Comparison of ENCODE assay signal across 8 cellular contexts in genomic region chr2:218322756-218323525, GRCh38. TPM values are rescaled to one million over a fixed set of nuclear protein-coding genes. Genes with fewer than 3 reads are reported as not detected.
DNase-seq lines count a peak whose midpoint lies in the region; ATAC-seq and TF ChIP-seq lines count a peak whose summit lies in the region.

No MANE protein-coding gene starts in this region.

- H3K27me3 Mint-ChIP-seq in T-cell, result peaks cover 0 to 8% of the 10 kb centered on the region in 2 donors

- peak overlapping the region; percentile 54 for H3K4me3 ChIP-seq in astrocyte of the spinal cord (ENCODE audit: low read depth, low read length)

- CTCF ChIA-PET in T-cell (lab: Charles Lee), result interaction anchor here (0.6 kb wide), 2 partner anchors 14 to 20 kb away, joined by 3 to 11 read pairs; no protein-coding TSS in a partner anchor

- H3K4me1 Mint-ChIP-seq in T-cell, result peaks cover 52 to 73% (median 62%) of the 10 kb centered on the region in 3 donors

- peak; percentile 77 for ATAC-seq in HG02588 (IDR thresholded peaks at IDR 0.05; ENCODE audit: unreplicated experiment)
- peak; percentile 69 to 74 (median 72) for ATAC-seq in T-cell (replicated peaks in 1 of 4)

- H3K36me3 Mint-ChIP-seq in T-cell, result no peaks in the 10 kb centered on the region

- POLR2A ChIA-PET in T-cell (lab: Charles Lee), result no interaction called here

- peak overlapping the region; percentile 58 to 74 for H3K27ac Mint-ChIP-seq in T-cell

- peak overlapping the region; percentile 76 to 85 (median 81) for H3K4me3 Mint-ChIP-seq in T-cell

- DNase-seq in GM10266 (ENCODE audit: extremely low spot score) (peak; percentile 94), NCI-H1048 (lab: John Stamatoyannopoulos, UW) (peak; percentile 44), T-cell (peak in 31 of 34 experiments; percentile 12 to 53 (median 31)), astrocyte of the spinal cord (ENCODE audit: low read depth, low spot score) (peak; percentile 66), hypothalamus (lab: John Stamatoyannopoulos, UW) (peak in 41 of 51 donors; percentile 27 to 88 (median 58)), retina (peak; percentile 91), NCI-H187 treated with DMSO at 0.1 percent for 48 hours (lab: John Stamatoyannopoulos, UW) (no peak)

- TF ChIP-seq CTCF in GM10266 (IDR thresholded peaks at IDR 0.05; ENCODE audit: control insufficient read depth, insufficient read depth, low read depth, missing control alignments), result no peak
- no peak for TF ChIP-seq CTCF in astrocyte of the spinal cord (IDR thresholded peaks at IDR 0.05; ENCODE audit: low read depth, low read length)

- in situ Hi-C loops in astrocyte of the spinal cord (cut with HindIII; ENCODE audit: low sequenced_read_pairs), result no loop called here

- no peaks in the 10 kb centered on the region for H3K9me3 Mint-ChIP-seq in T-cell

RNA-seq across cellular contexts. Expression of gene TMBIM1, which starts 30.6 kb away (rescaled TPM):
- total RNA-seq in T-cell, result 100 to 1,000 TPM in 3 of 5 donors, 10 to 100 TPM in 2; 78.8 to 166 (median 144) TPM

RNA-seq across cellular contexts. Expression of gene CATIP, which starts 33.7 kb away (rescaled TPM):
- not detected for total RNA-seq in T-cell

RNA-seq across cellular contexts. Expression of gene PNKD, which starts 52.6 kb away (rescaled TPM):
- total RNA-seq in T-cell, result 10 to 100 TPM; 17.4 to 33.1 (median 30.6) TPM

RNA-seq across cellular contexts. Expression of gene AAMP, which starts 53.0 kb away (rescaled TPM):
- total RNA-seq in T-cell, result 10 to 100 TPM; 46.2 to 71.3 (median 67.4) TPM

RNA-seq across cellular contexts. Expression of gene SLC11A1, which starts 59.1 kb away (rescaled TPM):
- total RNA-seq in T-cell, result 1 to 10 TPM in 1 of 5 donors, under 1 TPM in 4; 0.40 to 1.2 (median 0.79) TPM
